In genomic region chr12:113239811-113240331, GRCh38 we compare ENCODE assay signal across 10 cellular contexts. TPM values are rescaled to one million over a fixed set of nuclear protein-coding genes. Genes with fewer than 3 reads are reported as not detected.
DNase-seq lines count a peak whose midpoint lies in the region; ATAC-seq and TF ChIP-seq lines count a peak whose summit lies in the region.
"Had no signal": no experiment of that assay in that cellular context is flagged by ENCODE, and none has a peak within 500 bp of the region (broad histone marks: within the 10 kb centered on the region; RNA-seq: fewer than 3 reads in every experiment).

No MANE protein-coding gene starts in this region.

- DNase-seq in D341Med (ENCODE audit: low spot score) = peak; percentile 17
- no peak for DNase-seq in RWPE1 (ENCODE audit: low spot score)
- DNase-seq in left ventricle myocardium superior = peak; percentile 79
- DNase-seq in sigmoid colon = peak; percentile 66
- no peak for DNase-seq in pons (ENCODE audit: low spot score)
- no peak for DNase-seq in activated naive CD4-positive, alpha-beta T cell treated with anti-CD3 and anti-CD28 coated beads, Interleukin-2, amount 50 U/mL, for 72 hours (ENCODE audit: low spot score in 2 of 2)
- no peak for DNase-seq in activated gamma-delta T cell treated with Interleukin-2 at 50 U/mL for 16 hours
- DNase-seq: activated CD8-positive, alpha-beta T cell treated with anti-CD3 and anti-CD28 coated beads, Interleukin-2, amount 10 ng/mL, durations not matched to agents 7 days and 5 days; central memory CD4-positive, alpha-beta T cell had no signal

- intact Hi-C loops in left ventricle myocardium superior (cut with micrococcal nuclease) = no loop called here
- intact Hi-C loops in sigmoid colon (cut with DNase I) = loop anchor here (10.0 kb wide), 1 partner anchor 55 kb away; the partner anchor contains the start of genes DDX54 and RITA1

- H3K4me1 ChIP-seq in sigmoid colon = peaks cover 0 to 49% (median 29%) of the 10 kb centered on the region in 4 donors

- ATAC-seq in left ventricle myocardium superior (peak; percentile 33), GM19467 (IDR thresholded peaks at IDR 0.05; ENCODE audit: unreplicated experiment) (no peak)
- ATAC-seq in activated naive CD4-positive, alpha-beta T cell treated with anti-CD3 and anti-CD28 coated beads, Interleukin-2, amount 50 U/mL, for 72 hours = no peak
- ATAC-seq: activated CD8-positive, alpha-beta T cell treated with anti-CD3 and anti-CD28 coated beads, Interleukin-2, amount 10 ng/mL, durations not matched to agents 7 days and 5 days had no signal

- CTCF ChIA-PET in RWPE1 (lab: Yijun Ruan, JAX) = interaction anchor here (1.1 kb wide), 1 partner anchor 10 kb away, joined by 5 read pairs; no protein-coding TSS in a partner anchor

- H3K9me3 ChIP-seq in sigmoid colon = no peaks in the 10 kb centered on the region

- H3K36me3 ChIP-seq in sigmoid colon = peaks cover 0 to 2% (median 0%) of the 10 kb centered on the region in 4 donors

- no peak overlapping the region for H3K27ac Mint-ChIP-seq in activated naive CD4-positive, alpha-beta T cell treated with anti-CD3 and anti-CD28 coated beads, Interleukin-2, amount 50 U/mL, for 72 hours
- H3K27ac Mint-ChIP-seq: activated CD8-positive, alpha-beta T cell treated with anti-CD3 and anti-CD28 coated beads, Interleukin-2, amount 10 ng/mL, durations not matched to agents 7 days and 5 days had no signal

- TF ChIP-seq CTCF in RWPE1 (conservative IDR thresholded peaks at IDR 0.05; ENCODE audit: low read depth) = no peak
- no peak for TF ChIP-seq CTCF in sigmoid colon (IDR thresholded peaks at IDR 0.05)

- no peak for TF ChIP-seq EP300 in sigmoid colon (IDR thresholded peaks at IDR 0.05)

- no peaks in the 10 kb centered on the region for H3K9me3 Mint-ChIP-seq in activated naive CD4-positive, alpha-beta T cell treated with anti-CD3 and anti-CD28 coated beads, Interleukin-2, amount 50 U/mL, for 72 hours

- H3K27ac ChIP-seq in RWPE1 (peak overlapping the region; percentile 98), sigmoid colon (peak overlapping the region; percentile 19 to 55 (median 50))

- H3K36me3 Mint-ChIP-seq in activated naive CD4-positive, alpha-beta T cell treated with anti-CD3 and anti-CD28 coated beads, Interleukin-2, amount 50 U/mL, for 72 hours = peaks cover 0 to 5% of the 10 kb centered on the region in 2 donors

- WGBS in sigmoid colon, 2 donors = 12 to 45% methylated on average over 12 of the region's 12 CpGs

- H3K4me3 ChIP-seq in sigmoid colon = no peak overlapping the region

- TF ChIP-seq POLR2A in sigmoid colon (IDR thresholded peaks at IDR 0.05) = no peak

- POLR2A ChIA-PET in RWPE1 (lab: Yijun Ruan, JAX; ENCODE audit: low non-redundant PET) = no interaction called here

- no peaks in the 10 kb centered on the region for H3K27me3 ChIP-seq in sigmoid colon

RNA-seq across cellular contexts. Expression of gene TPCN1, which starts 18.6 kb away (rescaled TPM):
- total RNA-seq in left ventricle myocardium superior (145 TPM), sigmoid colon (10 to 100 TPM; 25.7 to 51.5 (median 28.9) TPM)
- polyA plus RNA-seq in sigmoid colon = 10 to 100 TPM in 1 of 3 donors, 1 to 10 TPM in 2; 6.0 to 51.0 (median 9.7) TPM
- total RNA-seq in activated naive CD4-positive, alpha-beta T cell treated with anti-CD3 and anti-CD28 coated beads, Interleukin-2, amount 50 U/mL, for 72 hours = 100 to 1,000 TPM in 1 of 2 donors, 10 to 100 TPM in 1; 54.7 to 111 TPM

RNA-seq across cellular contexts. Expression of gene RITA1, which starts 54.4 kb away (rescaled TPM):
- 19.5 TPM for total RNA-seq in left ventricle myocardium superior
- total RNA-seq in sigmoid colon = 10 to 100 TPM; 12.5 to 18.3 (median 15.5) TPM
- 10 to 100 TPM; 16.2 to 28.4 (median 18.7) TPM for polyA plus RNA-seq in sigmoid colon
- total RNA-seq in activated naive CD4-positive, alpha-beta T cell treated with anti-CD3 and anti-CD28 coated beads, Interleukin-2, amount 50 U/mL, for 72 hours = 10 to 100 TPM; 15.8 to 26.3 TPM

RNA-seq across cellular contexts. Expression of gene DDX54, which starts 54.6 kb away (rescaled TPM):
- total RNA-seq in left ventricle myocardium superior = 33.8 TPM
- total RNA-seq in sigmoid colon = 10 to 100 TPM; 24.5 to 47.4 (median 40.8) TPM
- polyA plus RNA-seq in sigmoid colon = 10 to 100 TPM; 19.2 to 82.8 (median 25.4) TPM
- 10 to 100 TPM; 77.3 to 96.2 TPM for total RNA-seq in activated naive CD4-positive, alpha-beta T cell treated with anti-CD3 and anti-CD28 coated beads, Interleukin-2, amount 50 U/mL, for 72 hours

Comparison
In these comparisons a context has a peak if more than half of its experiments do, and no peak if none do; other contexts are left out.
1. DNase-seq: peak in D341Med (single experiment), left ventricle myocardium superior (single experiment) and sigmoid colon (single experiment); none in RWPE1 (single experiment), pons (single experiment), activated naive CD4-positive, alpha-beta T cell treated with anti-CD3 and anti-CD28 coated beads, Interleukin-2, amount 50 U/mL, for 72 hours (0 of 2) and activated gamma-delta T cell treated with Interleukin-2 at 50 U/mL for 16 hours (single experiment).